Comparison of ENCODE assay signal across 8 cellular contexts in genomic region chr14:31026395-31027096, GRCh38. TPM values are rescaled to one million over a fixed set of nuclear protein-coding genes. Genes with fewer than 3 reads are reported as not detected.
A peak's percentile ranks its signal among the peaks of the same experiment; 100 is the strongest.
DNase-seq lines count a peak whose midpoint lies in the region; ATAC-seq, FAIRE-seq and TF ChIP-seq lines count a peak whose summit lies in the region.

No MANE protein-coding gene starts in this region.

- CTCF ChIA-PET in RWPE1 (lab: Yijun Ruan, JAX), result interaction anchor here (0.8 to 1.0 kb wide), 2 partner anchors 35 to 56 kb away, joined by 3 read pairs; no protein-coding TSS in a partner anchor

- H3K4me3 ChIP-seq in fibroblast of the aortic adventitia (ENCODE audit: low read depth, low read length), result peak overlapping the region; percentile 96

- no peaks in the 10 kb centered on the region for H3K27me3 Mint-ChIP-seq in nephron (ENCODE audit: low read depth)

- peaks cover 36% of the 10 kb centered on the region for H3K4me1 Mint-ChIP-seq in nephron

- peak overlapping the region; percentile 91 to 95 (median 93) for H3K4me3 Mint-ChIP-seq in nephron

- TF ChIP-seq POLR2A in H54 (IDR thresholded peaks at IDR 0.05; ENCODE audit: low read depth, low read length), result peak; percentile 50; the same call in 1 of the 2 replicates

- peak overlapping the region; percentile 99 for H3K27ac ChIP-seq in RWPE1

- POLR2A ChIA-PET in RWPE1 (lab: Yijun Ruan, JAX; ENCODE audit: low non-redundant PET), result interaction anchor here (0.5 to 1.0 kb wide), 7 partner anchors 10 to 394 kb away, joined by 3 to 9 read pairs (median 4); partner anchors contain the start of gene HEATR5A

- peaks cover 2% of the 10 kb centered on the region for H3K9me3 Mint-ChIP-seq in nephron

- H3K27ac Mint-ChIP-seq in nephron, result peak overlapping the region; percentile 97 to 99 (median 98)

- TF ChIP-seq CTCF in RWPE1 (conservative IDR thresholded peaks at IDR 0.05; ENCODE audit: low read depth) (no peak), fibroblast of the aortic adventitia (IDR thresholded peaks at IDR 0.05; ENCODE audit: insufficient read depth, low read length) (no peak), nephron (IDR thresholded peaks at IDR 0.05; ENCODE audit: unreplicated experiment in 3 of 3) (no peak)

- peak; percentile 88 for FAIRE-seq in H54 (lab: Jason Lieb, UNC)

- DNase-seq in ELF-1 (ENCODE audit: low read depth, low spot score) (peak; percentile 99), H54 (ENCODE audit: insufficient read length, low spot score) (peak; percentile 72), LoVo (ENCODE audit: low spot score) (peak; percentile 96), RWPE1 (ENCODE audit: low spot score) (peak; percentile 95), fibroblast of the aortic adventitia (ENCODE audit: low read depth) (peak; percentile 96)
- peak; percentile 85 for DNase-seq in activated effector memory CD4-positive, alpha-beta T cell treated with Interleukin-2 at 50 U/mL for 16 hours
- DNase-seq in stimulated activated naive CD8-positive, alpha-beta T cell treated with anti-CD3 and anti-CD28 coated beads, Interleukin-15, Interleukin-2, amounts not matched to agents 100 U/mL and 50 U/mL, for 24 hours, result peak; percentile 92

- peaks cover 11% of the 10 kb centered on the region for H3K36me3 Mint-ChIP-seq in nephron (ENCODE audit: low read depth)

- ATAC-seq in stimulated activated naive CD8-positive, alpha-beta T cell treated with anti-CD3 and anti-CD28 coated beads, Interleukin-15, Interleukin-2, amounts not matched to agents 100 U/mL and 50 U/mL, for 24 hours, result peak; percentile 98

RNA-seq across cellular contexts. Expression of gene STRN3, which starts 0.4 kb away (rescaled TPM):
- total RNA-seq in fibroblast of the aortic adventitia (ENCODE audit: low replicate concordance), result 51.1 and 67.2 TPM in 2 replicates

RNA-seq across cellular contexts. Expression of gene AP4S1, which starts 1.1 kb away (rescaled TPM):
- 4.2 and 7.9 TPM in 2 replicates for total RNA-seq in fibroblast of the aortic adventitia (ENCODE audit: low replicate concordance)

Comparison
In these comparisons a context has a peak if more than half of its experiments do, and no peak if none do; other contexts are left out.
1. Peak in every context shown above with its lines: DNase-seq, ATAC-seq, H3K4me3 ChIP-seq and H3K27ac ChIP-seq.